Comparison of ENCODE assay signal across 23 cellular contexts in genomic region chr4:155741546-155741945, GRCh38. TPM values are rescaled to one million over a fixed set of nuclear protein-coding genes. Genes with fewer than 3 reads are reported as not detected.
DNase-seq lines count a peak whose midpoint lies in the region; ATAC-seq and TF ChIP-seq lines count a peak whose summit lies in the region.
"Had no signal": no experiment of that assay in that cellular context is flagged by ENCODE, and none has a peak within 500 bp of the region (broad histone marks: within the 10 kb centered on the region; RNA-seq: fewer than 3 reads in every experiment).

No MANE protein-coding gene starts in this region.

- H3K9me3 ChIP-seq in HEK293 (ENCODE audit: control insufficient read depth, insufficient read depth, low read depth, low read length) (no peaks in the 10 kb centered on the region), Karpas-422 (ENCODE audit: low read length) (peaks cover 3% of the 10 kb centered on the region; the same call in 1 of the 2 replicates)
- H3K9me3 ChIP-seq: BE2C, BLaER1 had no signal

- no peaks in the 10 kb centered on the region for H3K36me3 Mint-ChIP-seq in osteocyte (ENCODE audit: unreplicated experiment)
- H3K36me3 Mint-ChIP-seq: CD14-positive monocyte; CD4-positive, alpha-beta memory T cell; CD4-positive, CD25-positive, alpha-beta regulatory T cell; CD8-positive, alpha-beta memory T cell had no signal

- no peaks in the 10 kb centered on the region for H3K79me2 ChIP-seq in Karpas-422 (ENCODE audit: low read length)

- CTCF ChIA-PET in HEK293 (lab: Yijun Ruan, JAX) = interaction anchor here (0.5 to 0.8 kb wide), 2 partner anchors 15 to 215 kb away, joined by 3 to 4 read pairs; no protein-coding TSS in a partner anchor

- H2AFZ ChIP-seq in Karpas-422 (ENCODE audit: low read length) = peak overlapping the region; percentile 22; the same call in 1 of the 2 replicates

- DNase-seq in Karpas-422 (no peak), NCI-H82 treated with DMSO at 0.1 percent for 48 hours (lab: John Stamatoyannopoulos, UW; ENCODE audit: unreplicated experiment) (peak; percentile 38), osteocyte (ENCODE audit: extremely low spot score, unreplicated experiment) (no peak)
- DNase-seq: 8988T; ACHN; BE2C; C1 segment of cervical spinal cord; CD4-positive, alpha-beta memory T cell; CD4-positive, CD25-positive, alpha-beta regulatory T cell; CD8-positive, alpha-beta memory T cell; COR-L47; DMS 273 treated with DMSO at 0.1 percent for 48 hours; DMS153; DMS79; DND-41; EL; GDM1 had no signal

- no peaks in the 10 kb centered on the region for H3K9me3 Mint-ChIP-seq in osteocyte (ENCODE audit: unreplicated experiment)

- H4K20me1 ChIP-seq in Karpas-422 (ENCODE audit: insufficient read depth, low read depth, low read length) = no peaks in the 10 kb centered on the region
- H4K20me1 ChIP-seq: BLaER1 had no signal

- no peak overlapping the region for H3K4me2 ChIP-seq in Karpas-422 (ENCODE audit: low read depth, low read length, poor library complexity, severe bottlenecking)
- H3K4me2 ChIP-seq: BLaER1 had no signal

- H3K4me1 Mint-ChIP-seq in osteocyte (ENCODE audit: unreplicated experiment) = no peaks in the 10 kb centered on the region
- H3K4me1 Mint-ChIP-seq: CD14-positive monocyte; CD4-positive, alpha-beta memory T cell; CD4-positive, CD25-positive, alpha-beta regulatory T cell; CD8-positive, alpha-beta memory T cell had no signal

- H3K27ac Mint-ChIP-seq in osteocyte (ENCODE audit: unreplicated experiment) = no peak overlapping the region
- H3K27ac Mint-ChIP-seq: CD14-positive monocyte; CD4-positive, alpha-beta memory T cell; CD4-positive, CD25-positive, alpha-beta regulatory T cell; CD8-positive, alpha-beta memory T cell had no signal

- H3K36me3 ChIP-seq in HEK293 (ENCODE audit: control insufficient read depth in 2 of 2, insufficient read depth in 1 of 2, low read length in 2 of 2) (no peaks in the 10 kb centered on the region), Karpas-422 (ENCODE audit: insufficient read depth, low read length) (peaks cover 10% of the 10 kb centered on the region; the same call in 1 of the 2 replicates)
- H3K36me3 ChIP-seq: BE2C, BLaER1 had no signal

- no peaks in the 10 kb centered on the region for H3K9me2 ChIP-seq in Karpas-422 (replicated peaks; ENCODE audit: insufficient read depth, low read length)

- H3K9ac ChIP-seq in Karpas-422 (ENCODE audit: low read length) = no peak overlapping the region
- H3K9ac ChIP-seq: BLaER1 had no signal

- H3K4me3 ChIP-seq in HEK293 (ENCODE audit: low read depth, low read length) = no peak overlapping the region
- H3K4me3 ChIP-seq in Karpas-422 (ENCODE audit: low read length) = no peak overlapping the region
- H3K4me3 ChIP-seq: BLaER1, GM12878 had no signal

- no peaks in the 10 kb centered on the region for H3K27me3 ChIP-seq in Karpas-422 (ENCODE audit: low read length)
- H3K27me3 ChIP-seq: BE2C, BLaER1 had no signal

- POLR2A ChIA-PET in HEK293 (lab: Yijun Ruan, JAX) = no interaction called here

- H3K4me1 ChIP-seq in HEK293 (ENCODE audit: control insufficient read depth, insufficient read depth, low read length) = no peaks in the 10 kb centered on the region
- H3K4me1 ChIP-seq in Karpas-422 (ENCODE audit: low read length) = peaks cover 64% of the 10 kb centered on the region
- H3K4me1 ChIP-seq: BE2C, BLaER1 had no signal

- H3K27me3 Mint-ChIP-seq in osteocyte (ENCODE audit: unreplicated experiment) = peaks cover 4% of the 10 kb centered on the region
- H3K27me3 Mint-ChIP-seq: CD4-positive, CD25-positive, alpha-beta regulatory T cell; CD8-positive, alpha-beta memory T cell had no signal

- H3K27ac ChIP-seq in HEK293 (ENCODE audit: extremely low read depth, low read depth, low read length) (no peak overlapping the region), Karpas-422 (ENCODE audit: low read length) (no peak overlapping the region)
- H3K27ac ChIP-seq: BLaER1 had no signal

- no peak overlapping the region for H3K4me3 Mint-ChIP-seq in osteocyte (ENCODE audit: unreplicated experiment)
- H3K4me3 Mint-ChIP-seq: CD14-positive monocyte; CD4-positive, alpha-beta memory T cell; CD4-positive, CD25-positive, alpha-beta regulatory T cell; CD8-positive, alpha-beta memory T cell had no signal

- TF ChIP-seq CTCF in HEK293 (tag by site-specific recombination; IDR thresholded peaks at IDR 0.05) (no peak), osteocyte (IDR thresholded peaks at IDR 0.05) (no peak)

- no peak for ATAC-seq in HG03439 (IDR thresholded peaks at IDR 0.05; ENCODE audit: unreplicated experiment)
- ATAC-seq: GM12878 had no signal

TF ChIP-seq in HEK293, 187 proteins besides CTCF, POLR2A, EP300 and RAD21:
- TF ChIP-seq ZNF785 (tag by site-specific recombination; IDR thresholded peaks at IDR 0.05) (no peak), ZNF157 (tag by site-specific recombination; IDR thresholded peaks at IDR 0.05) (peak; percentile 93), ZNF610 (tag by site-specific recombination; IDR thresholded peaks at IDR 0.05; ENCODE audit: borderline replicate concordance) (no peak), ZNF211 (tag by site-specific recombination; IDR thresholded peaks at IDR 0.05; ENCODE audit: low read depth) (no peak)

RNA-seq across cellular contexts. Expression of gene GUCY1B1, which starts 17.3 kb away (rescaled TPM):
- 0.47 and 3.2 TPM in 2 replicates for total RNA-seq in Karpas-422 (2014; rRNA removed; shearing (Covaris generic); ENCODE audit: low replicate concordance)
- 11.5 and 13.2 TPM in 2 replicates for total RNA-seq in osteocyte
- total RNA-seq: A673; CD4-positive, alpha-beta memory T cell had no signal
